ENCODE assay signal across 25 cellular contexts in genomic region chr16:1022466-1022865, GRCh38. TPM values are rescaled to one million over a fixed set of nuclear protein-coding genes. Genes with fewer than 3 reads are reported as not detected.
"Had no signal": no experiment of that assay in that cellular context is flagged by ENCODE, and none has a peak within 500 bp of the region (broad histone marks: within the 10 kb centered on the region; RNA-seq: fewer than 3 reads in every experiment).

No MANE protein-coding gene starts in this region.

- H3K27me3 ChIP-seq: colonic mucosa had no signal

- H3K4me1 ChIP-seq: colonic mucosa, esophagus muscularis mucosa, foreskin keratinocyte had no signal

- H3K27ac ChIP-seq: colonic mucosa, coronary artery, epithelial cell of prostate, esophagus muscularis mucosa, esophagus squamous epithelium, foreskin keratinocyte, gastrocnemius medialis, gastroesophageal sphincter, heart left ventricle, heart right ventricle had no signal

- H3K36me3 ChIP-seq: colonic mucosa, esophagus muscularis mucosa, esophagus squamous epithelium, gastrocnemius medialis, gastroesophageal sphincter, heart left ventricle, heart right ventricle had no signal

- ATAC-seq: effector memory CD8-positive, alpha-beta T cell; esophagus mucosa; foreskin keratinocyte; gastrocnemius medialis; gastroesophageal sphincter; heart left ventricle; heart right ventricle had no signal

- DNase-seq: colonic mucosa; cortex of kidney; dermis blood vessel endothelial cell; dorsolateral prefrontal cortex; effector CD4-positive, alpha-beta T cell; effector CD8-positive, alpha-beta T cell; effector memory CD4-positive, alpha-beta T cell; effector memory CD8-positive, alpha-beta T cell; endodermal cell; erythroblast; esophagus squamous epithelium; foreskin fibroblast; foreskin keratinocyte; foreskin melanocyte; gastrocnemius medialis; glutamatergic neuron; head of caudate nucleus; heart left ventricle; heart right ventricle had no signal

- H3K9me3 ChIP-seq: colonic mucosa, esophagus muscularis mucosa, esophagus squamous epithelium, gastrocnemius medialis, gastroesophageal sphincter, heart left ventricle, heart right ventricle had no signal

- H3K4me3 ChIP-seq: colonic mucosa, coronary artery, dorsolateral prefrontal cortex, esophagus muscularis mucosa, esophagus squamous epithelium, gastrocnemius medialis, gastroesophageal sphincter, heart left ventricle, heart right ventricle had no signal

RNA-seq across cellular contexts. Expression of gene SOX8, which starts 40.9 kb away (rescaled TPM):
- polyA plus RNA-seq: foreskin keratinocyte had no signal

RNA-seq across cellular contexts. Expression of gene SSTR5, which starts 50.1 kb away (rescaled TPM):
- polyA plus RNA-seq: fibroblast of lung, foreskin keratinocyte had no signal
